Comparison of ENCODE assay signal across 16 cellular contexts in the genomic region with DNA sequence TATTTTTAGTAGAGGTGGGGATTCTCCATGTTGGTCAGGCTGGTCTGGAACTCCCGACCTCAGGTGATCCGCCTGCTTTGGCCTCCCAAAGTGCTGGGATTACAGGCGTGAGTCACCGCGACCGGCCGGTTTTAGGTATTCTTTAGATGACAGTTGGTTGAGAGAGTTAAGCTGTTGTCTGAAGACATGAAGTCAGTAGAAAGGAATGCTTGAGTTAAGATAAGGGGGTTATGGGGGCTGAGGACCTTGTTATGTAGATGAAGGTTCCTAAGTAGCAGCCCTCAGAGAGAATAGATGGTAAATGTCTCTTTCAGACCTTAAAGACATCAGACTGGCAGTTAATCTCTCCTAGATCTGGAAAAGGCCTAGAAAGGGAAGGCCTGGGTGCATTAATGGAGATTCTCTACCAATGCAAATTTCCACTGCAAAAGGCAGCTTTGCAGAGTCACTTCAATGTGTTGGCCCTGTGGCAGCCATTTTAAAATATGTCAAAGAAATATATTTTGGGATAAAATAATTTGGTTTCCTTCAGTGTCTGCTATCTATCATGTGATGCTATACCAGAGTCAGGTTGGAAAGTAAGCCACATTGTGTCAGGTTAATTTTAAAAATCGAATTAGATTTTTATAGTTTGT. TPM values are rescaled to one million over a fixed set of nuclear protein-coding genes. Genes with fewer than 3 reads are reported as not detected.
DNase-seq lines count a peak whose midpoint lies in the region; ATAC-seq and TF ChIP-seq lines count a peak whose summit lies in the region.
"Had no signal": no experiment of that assay in that cellular context is flagged by ENCODE, and none has a peak within 500 bp of the region (broad histone marks: within the 10 kb centered on the region; RNA-seq: fewer than 3 reads in every experiment).

No MANE protein-coding gene starts in this region.

- intact Hi-C loops in activated CD4-positive, alpha-beta memory T cell treated with anti-CD3 and anti-CD28 coated beads for 36 hours (cut with micrococcal nuclease): no loop called here

- ATAC-seq in RWPE2 (ENCODE audit: low read depth): no peak
- ATAC-seq: effector memory CD8-positive, alpha-beta T cell; stimulated activated naive B cell treated with anti-CD40 and anti-IgM and Interleukin-4, amounts not matched to agents 10 μg/mL and 1 μg/mL and 100 μg/mL, for 72 hours had no signal

- POLR2A ChIA-PET in activated CD4-positive, alpha-beta memory T cell treated with anti-CD3 and anti-CD28 coated beads for 36 hours (lab: Charles Lee): no interaction called here

- H3K27me3 ChIP-seq in H7 (ENCODE audit: control insufficient read depth, insufficient read depth, low read length): no peaks in the 10 kb centered on the region
- H3K27me3 ChIP-seq in RWPE2 (ENCODE audit: insufficient read depth, poor library complexity, severe bottlenecking): no peaks in the 10 kb centered on the region
- H3K27me3 ChIP-seq: right atrium auricular region had no signal

- peaks cover 8% of the 10 kb centered on the region for H3K4me1 Mint-ChIP-seq in activated CD4-positive, alpha-beta memory T cell treated with anti-CD3 and anti-CD28 coated beads for 36 hours (ENCODE audit: low read depth)

- no peaks in the 10 kb centered on the region for H3K9me3 Mint-ChIP-seq in activated CD4-positive, alpha-beta memory T cell treated with anti-CD3 and anti-CD28 coated beads for 36 hours
- H3K9me3 Mint-ChIP-seq: activated T-helper 2 cell treated with anti-CD3 and anti-CD28 coated beads, Interferon-gamma antibody, Interleukin-2, Interleukin-4, amounts not matched to agents 10 μg/mL and 5 μg/mL and 100 μg/mL, durations not matched to agents 14 hours and 24 hours and 36 hours; effector memory CD8-positive, alpha-beta T cell had no signal

- H3K36me3 ChIP-seq in H7 (replicated peaks; ENCODE audit: control insufficient read depth, insufficient read depth, low read length) (peaks cover 4% of the 10 kb centered on the region), RWPE2 (ENCODE audit: low read depth) (peaks cover 27% of the 10 kb centered on the region)
- H3K36me3 ChIP-seq: right atrium auricular region had no signal

- peak; percentile 33 for DNase-seq in H7
- DNase-seq in RWPE2 (ENCODE audit: low spot score): no peak
- peak; percentile 24 for DNase-seq in fibroblast of mammary gland (ENCODE audit: low read depth)
- peak; percentile 11 for DNase-seq in myocyte (ENCODE audit: low read depth)
- no peak for DNase-seq in NCI-H1417 (lab: John Stamatoyannopoulos, UW)
- DNase-seq in activated CD4-positive, alpha-beta memory T cell treated with anti-CD3 and anti-CD28 coated beads for 36 hours: no peak
- DNase-seq in DMS114 treated with DMSO at 0.1 percent for 48 hours (lab: John Stamatoyannopoulos, UW; ENCODE audit: unreplicated experiment): no peak
- no peak for DNase-seq in cerebellum (ENCODE audit: low spot score)
- DNase-seq: activated CD4-positive, alpha-beta T cell treated with anti-CD3 and anti-CD28 coated beads, Interleukin-2, amount 50 U/mL, for 4 hours; effector memory CD8-positive, alpha-beta T cell; GOT3; NCI-H345; stimulated activated naive B cell treated with anti-CD40 and anti-IgM and Interleukin-4, amounts not matched to agents 10 μg/mL and 1 μg/mL and 100 μg/mL, for 72 hours had no signal

- H3K27ac ChIP-seq in RWPE2 (ENCODE audit: poor library complexity, severe bottlenecking): peak overlapping the region; percentile 60
- H3K27ac ChIP-seq: C4-2B, right atrium auricular region had no signal

- no peaks in the 10 kb centered on the region for H3K9me3 ChIP-seq in RWPE2 (ENCODE audit: severe bottlenecking)
- H3K9me3 ChIP-seq: right atrium auricular region had no signal

- CTCF ChIA-PET in activated CD4-positive, alpha-beta memory T cell treated with anti-CD3 and anti-CD28 coated beads for 36 hours (lab: Charles Lee): no interaction called here

- H3K27ac Mint-ChIP-seq in activated CD4-positive, alpha-beta memory T cell treated with anti-CD3 and anti-CD28 coated beads for 36 hours: no peak overlapping the region
- H3K27ac Mint-ChIP-seq: activated T-helper 2 cell treated with anti-CD3 and anti-CD28 coated beads, Interferon-gamma antibody, Interleukin-2, Interleukin-4, amounts not matched to agents 10 μg/mL and 5 μg/mL and 100 μg/mL, durations not matched to agents 14 hours and 24 hours and 36 hours; effector memory CD8-positive, alpha-beta T cell; stimulated activated naive B cell treated with anti-CD40 and anti-IgM and Interleukin-4, amounts not matched to agents 10 μg/mL and 1 μg/mL and 100 μg/mL, for 72 hours had no signal

- H3K4me3 ChIP-seq in H7 (ENCODE audit: insufficient read depth, low read depth, low read length) (no peak overlapping the region), RWPE2 (ENCODE audit: severe bottlenecking) (no peak overlapping the region), fibroblast of mammary gland (ENCODE audit: control insufficient read depth, low read depth, low read length) (no peak overlapping the region)
- H3K4me3 ChIP-seq: right atrium auricular region had no signal

- H3K27me3 Mint-ChIP-seq in activated CD4-positive, alpha-beta memory T cell treated with anti-CD3 and anti-CD28 coated beads for 36 hours: no peaks in the 10 kb centered on the region
- H3K27me3 Mint-ChIP-seq: effector memory CD8-positive, alpha-beta T cell; stimulated activated naive B cell treated with anti-CD40 and anti-IgM and Interleukin-4, amounts not matched to agents 10 μg/mL and 1 μg/mL and 100 μg/mL, for 72 hours had no signal

- peaks cover 7% of the 10 kb centered on the region for H3K36me3 Mint-ChIP-seq in activated CD4-positive, alpha-beta memory T cell treated with anti-CD3 and anti-CD28 coated beads for 36 hours

- TF ChIP-seq CTCF in RWPE2 (IDR thresholded peaks at IDR 0.05; ENCODE audit: poor library complexity, severe bottlenecking) (no peak), fibroblast of mammary gland (conservative IDR thresholded peaks at IDR 0.05; ENCODE audit: control insufficient read depth, insufficient read depth, low read depth, low read length) (no peak)

- H3K4me1 ChIP-seq in RWPE2 (ENCODE audit: insufficient read depth, poor library complexity, severe bottlenecking): peaks cover 10% of the 10 kb centered on the region

- H3K4me3 Mint-ChIP-seq in activated CD4-positive, alpha-beta memory T cell treated with anti-CD3 and anti-CD28 coated beads for 36 hours: no peak overlapping the region
- H3K4me3 Mint-ChIP-seq: effector memory CD8-positive, alpha-beta T cell; stimulated activated naive B cell treated with anti-CD40 and anti-IgM and Interleukin-4, amounts not matched to agents 10 μg/mL and 1 μg/mL and 100 μg/mL, for 72 hours had no signal

RNA-seq across cellular contexts. Expression of gene ZNF674, which starts 6.4 kb away (rescaled TPM):
- total RNA-seq in H7 (2014; rRNA removed; shearing (Covaris generic)): 4.2 and 11.7 TPM in 2 replicates
- 1.7 and 2.9 TPM in 2 replicates for total RNA-seq in myocyte
- polyA plus RNA-seq in myocyte (2012): 4.0 TPM
- 1 to 10 TPM; 2.6 to 3.0 TPM for total RNA-seq in activated CD4-positive, alpha-beta memory T cell treated with anti-CD3 and anti-CD28 coated beads for 36 hours
- total RNA-seq in cerebellum: 10.1 TPM

RNA-seq across cellular contexts. Expression of gene CHST7, which starts 22.0 kb away (rescaled TPM):
- total RNA-seq in H7 (2014; rRNA removed; shearing (Covaris generic)): 47.2 and 55.7 TPM in 2 replicates
- total RNA-seq in myocyte (11.8 and 13.8 TPM in 2 replicates), cerebellum (12.2 TPM)
- 9.2 TPM for polyA plus RNA-seq in myocyte (2012)
- total RNA-seq in activated CD4-positive, alpha-beta memory T cell treated with anti-CD3 and anti-CD28 coated beads for 36 hours: 1 to 10 TPM; 5.1 to 6.1 TPM

Comparison
In these comparisons a context has a peak if more than half of its experiments do, and no peak if none do; other contexts are left out.
1. DNase-seq: peak in H7 (single experiment), fibroblast of mammary gland (single experiment) and myocyte (single experiment); none in RWPE2 (single experiment), NCI-H1417 (0 of 3), activated CD4-positive, alpha-beta memory T cell treated with anti-CD3 and anti-CD28 coated beads for 36 hours (single experiment), DMS114 treated with DMSO at 0.1 percent for 48 hours (single experiment) and cerebellum (single experiment).